ENCODE assay signal across 8 cellular contexts in the genomic region with DNA sequence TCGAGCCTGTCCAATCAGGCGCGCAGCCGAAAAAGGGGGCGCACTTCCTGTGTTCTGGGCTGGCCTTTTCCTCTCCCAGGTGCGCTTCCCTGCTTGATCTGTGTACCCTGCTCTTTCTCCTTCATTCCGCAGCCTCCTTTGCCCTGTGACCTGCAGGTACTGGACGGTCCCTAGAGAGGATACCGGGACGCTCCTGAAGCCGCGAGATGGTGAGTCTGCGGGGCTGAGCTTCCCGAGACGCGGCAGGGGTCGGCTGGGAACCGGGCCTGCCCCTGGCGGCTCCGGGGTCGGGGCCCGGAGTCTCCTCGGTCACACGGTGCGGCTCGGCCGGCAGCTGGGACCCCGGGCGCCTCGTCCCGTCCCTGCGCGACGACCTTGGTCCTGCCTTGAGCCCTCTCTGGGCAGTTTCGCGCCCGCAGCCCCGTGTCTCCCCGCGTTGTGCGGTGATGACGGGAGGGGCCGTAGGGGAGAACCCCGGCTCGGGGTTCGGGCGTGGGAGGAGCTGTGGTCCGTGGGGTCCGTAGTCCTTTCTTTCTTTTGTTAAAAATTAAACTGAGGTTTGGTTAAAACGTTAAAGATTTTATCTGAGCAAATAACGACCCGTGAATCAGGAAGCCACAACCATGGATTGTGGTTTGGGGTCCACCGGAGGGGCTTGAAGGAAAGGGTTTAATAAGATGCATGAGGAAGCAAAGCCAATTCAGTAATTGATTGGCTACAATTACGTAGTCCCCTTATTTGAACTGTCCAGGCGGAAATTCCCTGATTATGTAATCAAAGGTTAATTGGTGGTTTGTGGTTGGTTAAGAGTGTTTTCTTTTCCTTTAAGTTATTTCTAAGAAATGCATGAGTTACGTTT.
DNase-seq lines count a peak whose midpoint lies in the region; ATAC-seq and TF ChIP-seq lines count a peak whose summit lies in the region.

No MANE protein-coding gene starts in this region.

- H3K9me2 ChIP-seq in Karpas-422 (replicated peaks; ENCODE audit: insufficient read depth, low read length), result no peaks in the 10 kb centered on the region

- H3K9me3 ChIP-seq in Karpas-422 (ENCODE audit: low read length) (no peaks in the 10 kb centered on the region), duodenal mucosa (ENCODE audit: control insufficient read depth in 1 of 2, low read length in 2 of 2) (no peaks in the 10 kb centered on the region)

- H3K4ac ChIP-seq in mesendoderm (ENCODE audit: low read depth, low read length), result no peak overlapping the region

- H3K27ac ChIP-seq in Karpas-422 (ENCODE audit: low read length) (peak overlapping the region; percentile 0; the same call in 1 of the 2 replicates), duodenal mucosa (ENCODE audit: low read depth, low read length) (peak overlapping the region; percentile 68), mesendoderm (ENCODE audit: low read depth, low read length) (no peak overlapping the region)

- H3K4me2 ChIP-seq in Karpas-422 (ENCODE audit: low read depth, low read length, poor library complexity, severe bottlenecking) (peak overlapping the region; percentile 85), mesendoderm (ENCODE audit: low read length) (peak overlapping the region; percentile 2)

- H2AFZ ChIP-seq in Karpas-422 (ENCODE audit: low read length), result peak overlapping the region; percentile 68

- peak; percentile 76 for ATAC-seq in GM21737 (IDR thresholded peaks at IDR 0.05; ENCODE audit: unreplicated experiment)

- peak overlapping the region; percentile 74 for H3K4me3 ChIP-seq in Karpas-422 (ENCODE audit: low read length)
- H3K4me3 ChIP-seq in duodenal mucosa (ENCODE audit: low read depth in 1 of 2, low read length in 2 of 2), result peak overlapping the region; percentile 84 to 97
- H3K4me3 ChIP-seq in mesendoderm (ENCODE audit: low read length), result peak overlapping the region; percentile 71

- peak; percentile 12 for TF ChIP-seq CTCF in GM12873 (IDR thresholded peaks at IDR 0.05; ENCODE audit: insufficient read depth, low read depth, low read length, missing control alignments)

- peaks cover 9% of the 10 kb centered on the region for H3K4me1 ChIP-seq in Karpas-422 (ENCODE audit: low read length)
- peaks cover 7 to 10% of the 10 kb centered on the region in 2 donors for H3K4me1 ChIP-seq in duodenal mucosa (ENCODE audit: control insufficient read depth in 1 of 2, insufficient read depth in 2 of 2, low read length in 2 of 2)
- peaks cover 2% of the 10 kb centered on the region for H3K4me1 ChIP-seq in mesendoderm (ENCODE audit: control insufficient read depth, low read depth, low read length)

- H3K27me3 ChIP-seq in Karpas-422 (ENCODE audit: low read length) (no peaks in the 10 kb centered on the region), duodenal mucosa (ENCODE audit: control insufficient read depth in 1 of 2, insufficient read depth in 2 of 2, low read length in 2 of 2) (no peaks in the 10 kb centered on the region), mesendoderm (ENCODE audit: insufficient read depth, low read length, poor library complexity) (no peaks in the 10 kb centered on the region)

- no peaks in the 10 kb centered on the region for H4K20me1 ChIP-seq in Karpas-422 (ENCODE audit: insufficient read depth, low read depth, low read length)

- no peak overlapping the region for H2BK120ac ChIP-seq in mesendoderm (ENCODE audit: low read depth, low read length)

- WGBS in mesendoderm (ENCODE audit: extremely low coverage, insufficient coverage, low lambda C conversion rate), result no CpG with 5 or more reads among the region's 56 CpGs

- H3K36me3 ChIP-seq in Karpas-422 (ENCODE audit: insufficient read depth, low read length) (peaks cover 6% of the 10 kb centered on the region; the same call in 1 of the 2 replicates), duodenal mucosa (ENCODE audit: control insufficient read depth in 1 of 2, insufficient read depth in 2 of 2, low read length in 2 of 2) (peaks cover 21 to 31% of the 10 kb centered on the region in 2 donors), mesendoderm (ENCODE audit: control insufficient read depth, insufficient read depth, low read length) (peaks cover 8% of the 10 kb centered on the region)

- H4K8ac ChIP-seq in mesendoderm (ENCODE audit: low read depth, low read length), result peak overlapping the region; percentile 44

- H3K79me2 ChIP-seq in Karpas-422 (ENCODE audit: low read length), result peaks cover 30% of the 10 kb centered on the region
- H3K79me2 ChIP-seq in mesendoderm (ENCODE audit: control insufficient read depth, insufficient read depth, low read length), result peaks cover 9% of the 10 kb centered on the region

- H3K18ac ChIP-seq in mesendoderm (ENCODE audit: low read length), result peak overlapping the region; percentile 19

- peaks cover 10% of the 10 kb centered on the region for H3K79me1 ChIP-seq in mesendoderm (ENCODE audit: low read length)

- peak overlapping the region; percentile 85 for H3K56ac ChIP-seq in mesendoderm (ENCODE audit: low read length)

- DNase-seq in Karpas-422 (peak; percentile 96), mesendoderm (peak; percentile 90), NCI-H2196 (lab: John Stamatoyannopoulos, UW; ENCODE audit: unreplicated experiment) (no peak)
- peak; percentile 62 to 84 for DNase-seq in activated CD4-positive, alpha-beta T cell treated with anti-CD3 and anti-CD28 coated beads, Interleukin-2, amount 50 U/mL, for 24 hours (ENCODE audit: low read depth in 1 of 2, low spot score in 1 of 2)
- DNase-seq in stimulated activated CD8-positive, alpha-beta memory T cell treated with anti-CD3 and anti-CD28 coated beads, Interleukin-15, amount 100 ng/mL, for 24 hours (ENCODE audit: low read depth), result peak; percentile 57

- no peak overlapping the region for H2BK15ac ChIP-seq in mesendoderm (replicated peaks; ENCODE audit: low read depth)

- H2AK5ac ChIP-seq in mesendoderm (ENCODE audit: low read length), result no peak overlapping the region

- H3K9ac ChIP-seq in Karpas-422 (ENCODE audit: low read length) (peak overlapping the region; percentile 89), duodenal mucosa (ENCODE audit: low read depth in 1 of 2, low read length in 2 of 2) (peak overlapping the region; percentile 83), mesendoderm (ENCODE audit: low read length) (peak overlapping the region; percentile 74)

- no peak overlapping the region for H2BK5ac ChIP-seq in mesendoderm (ENCODE audit: low read length)

- no peak overlapping the region for H4K5ac ChIP-seq in mesendoderm (ENCODE audit: low read length)

- H3K23ac ChIP-seq in mesendoderm (ENCODE audit: low read length), result no peak overlapping the region
